ENCODE assay signal across 8 cellular contexts in genomic region chr5:151686673-151687378, GRCh38. TPM values are rescaled to one million over a fixed set of nuclear protein-coding genes. Genes with fewer than 3 reads are reported as not detected.
DNase-seq lines count a peak whose midpoint lies in the region; ATAC-seq, FAIRE-seq and TF ChIP-seq lines count a peak whose summit lies in the region.

TSS of gene SPARC (minus strand) at chr5:151686915. CDS start at chr5:151676188, 10,727 bp downstream.

- BruUV-seq in Panc1 (replicated peaks; lab: Mats Ljungman, UMichigan): no TSS peak
- BruUV-seq in HepG2 (replicated peaks; lab: Mats Ljungman, UMichigan): no TSS peak

- H3K79me2 ChIP-seq in HepG2 (ENCODE audit: insufficient read depth, low read length): no peaks in the 10 kb centered on the region

- peaks cover 28% of the 10 kb centered on the region for H3K4me1 ChIP-seq in Panc1 (ENCODE audit: control insufficient read depth, insufficient read depth, low read length)
- H3K4me1 ChIP-seq in duodenal mucosa (ENCODE audit: control insufficient read depth in 1 of 2, insufficient read depth in 2 of 2, low read length in 2 of 2): peaks cover 7% of the 10 kb centered on the region in 2 donors
- peaks cover 42% of the 10 kb centered on the region for H3K4me1 ChIP-seq in HepG2 (ENCODE audit: insufficient read depth, low read length)

- H3K9me3 ChIP-seq in Panc1 (ENCODE audit: control insufficient read depth, insufficient read depth, low read depth, low read length) (no peaks in the 10 kb centered on the region), duodenal mucosa (ENCODE audit: control insufficient read depth in 1 of 2, low read length in 2 of 2) (no peaks in the 10 kb centered on the region), HepG2 (ENCODE audit: low read length) (no peaks in the 10 kb centered on the region)

- no peak for DNase-seq in activated T-cell treated with anti-CD3 and anti-CD28 coated beads, Interleukin-2, amount 50 U/mL, for 4 hours
- DNase-seq in activated T-cell treated with anti-CD3 and anti-CD28 coated beads for 4 hours (no peak), Panc1 (ENCODE audit: low read depth, low spot score) (no peak), HepG2 (ENCODE audit: low spot score) (no peak)
- no peak for DNase-seq in effector CD4-positive, alpha-beta T cell

- H3K36me3 ChIP-seq in Panc1 (ENCODE audit: control insufficient read depth, insufficient read depth, low read length) (no peaks in the 10 kb centered on the region), duodenal mucosa (ENCODE audit: control insufficient read depth in 1 of 2, insufficient read depth in 2 of 2, low read length in 2 of 2) (no peaks in the 10 kb centered on the region), HepG2 (replicated peaks in 1 of 2; ENCODE audit: control insufficient read depth in 1 of 2, insufficient read depth in 2 of 2, low read length in 2 of 2) (no peaks in the 10 kb centered on the region)

- peak within 1 kb of the TSS; percentile 76 to 77 for H3K9ac ChIP-seq in duodenal mucosa (ENCODE audit: low read depth in 1 of 2, low read length in 2 of 2)
- H3K9ac ChIP-seq in HepG2 (ENCODE audit: insufficient read depth, low read depth, low read length): peak within 1 kb of the TSS; percentile 21

- H3K4me1 Mint-ChIP-seq in activated T-cell treated with anti-CD3 and anti-CD28 coated beads, Interleukin-2, amount 50 U/mL, for 4 hours (ENCODE audit: low read depth): peaks cover 7% of the 10 kb centered on the region
- peaks cover 12% of the 10 kb centered on the region for H3K4me1 Mint-ChIP-seq in stimulated activated naive CD8-positive, alpha-beta T cell treated with anti-CD3 and anti-CD28 coated beads, Interleukin-15, Interleukin-2, amounts not matched to agents 100 ng/mL and 50 ng/mL, for 24 hours (ENCODE audit: low read depth)

- peak within 1 kb of the TSS; percentile 14 to 41 for H3K4me3 ChIP-seq in Panc1 (ENCODE audit: low read depth in 2 of 2, low read length in 2 of 2)
- H3K4me3 ChIP-seq in duodenal mucosa (ENCODE audit: low read depth in 1 of 2, low read length in 2 of 2): peak within 1 kb of the TSS; percentile 76 to 77
- peak within 1 kb of the TSS; percentile 50 to 68 (median 65) for H3K4me3 ChIP-seq in HepG2 (replicated peaks in 1 of 3; ENCODE audit: insufficient read depth in 1 of 3, low read depth in 2 of 3, low read length in 3 of 3)

- CTCF ChIA-PET in Panc1 (lab: Charles Lee): interaction anchor here (0.5 kb wide), 1 partner anchor 49 kb away, joined by 3 read pairs; no protein-coding TSS in a partner anchor
- CTCF ChIA-PET in HepG2 (lab: Yijun Ruan, JAX; ENCODE audit: low intra/inter-chr PET ratio, low total read pairs): no interaction called here

- H3K4me2 ChIP-seq in HepG2 (ENCODE audit: low read depth, low read length): peak within 1 kb of the TSS; percentile 84

- H4K20me1 ChIP-seq in HepG2 (ENCODE audit: insufficient read depth, low read length): no peaks in the 10 kb centered on the region

- TF ChIP-seq EP300 in HepG2 (IDR thresholded peaks at IDR 0.05; ENCODE audit: low read depth in 2 of 2, low read length in 2 of 2) (no peak), HepG2 (CRISPR knock-in tag; IDR thresholded peaks at IDR 0.05; ENCODE audit: borderline replicate concordance) (no peak)

- peaks cover 29% of the 10 kb centered on the region for H3K27me3 Mint-ChIP-seq in activated T-cell treated with anti-CD3 and anti-CD28 coated beads, Interleukin-2, amount 50 U/mL, for 4 hours (ENCODE audit: low read depth)
- peaks cover 50% of the 10 kb centered on the region for H3K27me3 Mint-ChIP-seq in stimulated activated naive CD8-positive, alpha-beta T cell treated with anti-CD3 and anti-CD28 coated beads, Interleukin-15, Interleukin-2, amounts not matched to agents 100 ng/mL and 50 ng/mL, for 24 hours

- H3K27ac Mint-ChIP-seq in stimulated activated naive CD8-positive, alpha-beta T cell treated with anti-CD3 and anti-CD28 coated beads, Interleukin-15, Interleukin-2, amounts not matched to agents 100 ng/mL and 50 ng/mL, for 24 hours: no peak within 1 kb of the TSS

- H3K9me3 Mint-ChIP-seq in activated T-cell treated with anti-CD3 and anti-CD28 coated beads, Interleukin-2, amount 50 U/mL, for 4 hours: no peaks in the 10 kb centered on the region
- H3K9me3 Mint-ChIP-seq in stimulated activated naive CD8-positive, alpha-beta T cell treated with anti-CD3 and anti-CD28 coated beads, Interleukin-15, Interleukin-2, amounts not matched to agents 100 ng/mL and 50 ng/mL, for 24 hours: no peaks in the 10 kb centered on the region

- POLR2A ChIA-PET in Panc1 (lab: Charles Lee) (no interaction called here), HepG2 (lab: Yijun Ruan, JAX) (interaction anchor here (0.7 to 1.6 kb wide), 3 partner anchors 33 to 85 kb away, joined by 3 to 5 read pairs (median 4); partner anchors contain the start of gene G3BP1)

- H3K27ac ChIP-seq in Panc1 (ENCODE audit: low read length) (peak within 1 kb of the TSS; percentile 71), duodenal mucosa (ENCODE audit: low read depth, low read length) (peak within 1 kb of the TSS; percentile 83), HepG2 (ENCODE audit: extremely low read length, insufficient read depth, low read length) (no peak within 1 kb of the TSS)

- FAIRE-seq in HepG2 (lab: Jason Lieb, UNC): no peak

- intact Hi-C loops in Panc1 (cut with micrococcal nuclease; ENCODE audit: unreplicated experiment): no loop called here
- intact Hi-C loops in HepG2 (cut with micrococcal nuclease; ENCODE audit: unreplicated experiment): loop anchor here (2.0 to 5.0 kb wide), 2 partner anchors 32 to 70 kb away; partner anchors contain the start of gene ATOX1

- WGBS in HepG2 (ENCODE audit: low lambda C conversion rate): 4% methylated on average over 17 of the region's 22 CpGs

- H3K4me3 Mint-ChIP-seq in activated T-cell treated with anti-CD3 and anti-CD28 coated beads, Interleukin-2, amount 50 U/mL, for 4 hours: peak within 1 kb of the TSS; percentile 24
- H3K4me3 Mint-ChIP-seq in stimulated activated naive CD8-positive, alpha-beta T cell treated with anti-CD3 and anti-CD28 coated beads, Interleukin-15, Interleukin-2, amounts not matched to agents 100 ng/mL and 50 ng/mL, for 24 hours: peak within 1 kb of the TSS; percentile 55

- in situ Hi-C loops in Panc1 (cut with HindIII; ENCODE audit: low pct_unique_long_range_greater_than_20kb, low sequenced_read_pairs) (no loop called here), HepG2 (cut with HindIII; ENCODE audit: extremely low pct_ligation_motif_present, low pct_unique_long_range_greater_than_20kb) (no loop called here)

- TF ChIP-seq CTCF in Panc1 (IDR thresholded peaks at IDR 0.05) (no peak), HepG2 (CRISPR knock-in tag; IDR thresholded peaks at IDR 0.05) (peak; percentile 19; the same call in 1 of the 2 replicates)

- TF ChIP-seq POLR2A in HepG2 (IDR thresholded peaks at IDR 0.05; ENCODE audit: insufficient read depth in 1 of 2, low read depth in 2 of 2, low read length in 2 of 2): 0 out of 4 replicates have a peak, but pooled peaks of 1 of the 2 experiments have one; percentile 35

- H2AFZ ChIP-seq in HepG2 (ENCODE audit: low read length): peak within 1 kb of the TSS; percentile 85

- H3K27me3 ChIP-seq in Panc1 (ENCODE audit: control insufficient read depth, insufficient read depth, low read length): no peaks in the 10 kb centered on the region
- no peaks in the 10 kb centered on the region for H3K27me3 ChIP-seq in duodenal mucosa (ENCODE audit: control insufficient read depth in 1 of 2, insufficient read depth in 2 of 2, low read length in 2 of 2)
- no peaks in the 10 kb centered on the region for H3K27me3 ChIP-seq in HepG2 (ENCODE audit: control insufficient read depth in 1 of 2, insufficient read depth in 2 of 2, low read length in 2 of 2)

- no peak for TF ChIP-seq RAD21 in HepG2 (CRISPR knock-in tag; IDR thresholded peaks at IDR 0.05)

- ATAC-seq in activated T-cell treated with anti-CD3 and anti-CD28 coated beads, Interleukin-2, amount 50 U/mL, for 4 hours: peak; percentile 48 to 53
- peak; percentile 58 for ATAC-seq in HG02970 (IDR thresholded peaks at IDR 0.05; ENCODE audit: low FRiP score, unreplicated experiment)
- ATAC-seq in Panc1: peak; percentile 62; the same call in 1 of the 2 replicates
- peak; percentile 92 for ATAC-seq in HepG2

- no peaks in the 10 kb centered on the region for H3K36me3 Mint-ChIP-seq in activated T-cell treated with anti-CD3 and anti-CD28 coated beads, Interleukin-2, amount 50 U/mL, for 4 hours (ENCODE audit: insufficient read depth)
- no peaks in the 10 kb centered on the region for H3K36me3 Mint-ChIP-seq in stimulated activated naive CD8-positive, alpha-beta T cell treated with anti-CD3 and anti-CD28 coated beads, Interleukin-15, Interleukin-2, amounts not matched to agents 100 ng/mL and 50 ng/mL, for 24 hours (ENCODE audit: low read depth)

TF ChIP-seq in HepG2, 621 proteins besides CTCF, POLR2A, EP300 and RAD21 (continues in another document):
- no peak for TF ChIP-seq SNAPC2 (CRISPR knock-in tag; IDR thresholded peaks at IDR 0.05)

RNA-seq across cellular contexts. Expression of gene SPARC, which starts in this region (rescaled TPM):
- total RNA-seq in activated T-cell treated with anti-CD3 and anti-CD28 coated beads, Interleukin-2, amount 50 U/mL, for 4 hours: 1 to 10 TPM; 2.0 to 2.6 (median 2.3) TPM
- 228 TPM for total RNA-seq in Panc1 (2021; ENCODE audit: unreplicated experiment)
- 986 TPM for polyA plus RNA-seq in Panc1 (2012; ENCODE audit: insufficient read length)
- 75.5 and 192 TPM in 2 replicates for total RNA-seq in HepG2 (2016; rRNA removed; fragmentation: Illumina TruSeq; extraction: Trizol)
- total RNA-seq in HepG2 (2016; cell fraction: cytosol; rRNA removed; fragmentation: Illumina TruSeq; extraction: Trizol; ENCODE audit: low read depth): 9.1 and 9.9 TPM in 2 replicates
- 71.7 and 190 TPM in 2 replicates for total RNA-seq in HepG2 (2016; cell fraction: insoluble cytoplasmic fraction; rRNA removed; fragmentation: Illumina TruSeq; extraction: Trizol)
- total RNA-seq in HepG2 (2016; cell fraction: membrane; rRNA removed; fragmentation: Illumina TruSeq; extraction: Trizol): 37.6 and 38.8 TPM in 2 replicates
- total RNA-seq in HepG2 (2016; cell fraction: nucleus; rRNA removed; fragmentation: Illumina TruSeq; extraction: Trizol): 149 and 175 TPM in 2 replicates
- 65.0 and 76.7 TPM in 2 replicates for polyA plus RNA-seq in HepG2 (2011; rRNA removed)
- polyA plus RNA-seq in HepG2 (2011; cell fraction: cytosol; rRNA removed): 54.8 and 70.7 TPM in 2 replicates
- 37.4 and 43.1 TPM in 2 replicates for polyA plus RNA-seq in HepG2 (2011; cell fraction: nucleus; rRNA removed)
- 35.8 and 37.1 TPM in 2 replicates for polyA plus RNA-seq in HepG2 (2012)
- polyA plus RNA-seq in HepG2 (2016; cell fraction: cytosol; fragmentation: Illumina TruSeq; extraction: Trizol; ENCODE audit: low read depth): 23.5 and 31.8 TPM in 2 replicates
- polyA plus RNA-seq in HepG2 (2016; cell fraction: insoluble cytoplasmic fraction; fragmentation: Illumina TruSeq; extraction: Trizol; ENCODE audit: low read depth): 109 and 123 TPM in 2 replicates
- 43.6 and 45.2 TPM in 2 replicates for polyA plus RNA-seq in HepG2 (2016; cell fraction: membrane; fragmentation: Illumina TruSeq; extraction: Trizol; ENCODE audit: low read depth)
- 354 and 386 TPM in 2 replicates for polyA plus RNA-seq in HepG2 (2016; cell fraction: nucleus; fragmentation: Illumina TruSeq; extraction: Trizol; ENCODE audit: insufficient read depth, low read depth)
- 64.6 TPM in 1 of 2 replicates, not detected in the other for polyA minus RNA-seq in HepG2 (2011; rRNA and poly(A)+ RNA removed; ENCODE audit: low replicate concordance)
- 30.4 and 42.5 TPM in 2 replicates for polyA minus RNA-seq in HepG2 (2011; cell fraction: cytosol; rRNA and poly(A)+ RNA removed)
- polyA minus RNA-seq in HepG2 (2011; cell fraction: nucleus; rRNA and poly(A)+ RNA removed): 9.7 and 14.0 TPM in 2 replicates
